In genomic region chr16:51149721-51150158, GRCh38 we compare ENCODE assay signal across 15 cellular contexts. TPM values are rescaled to one million over a fixed set of nuclear protein-coding genes. Genes with fewer than 3 reads are reported as not detected.
DNase-seq lines count a peak whose midpoint lies in the region; ATAC-seq and TF ChIP-seq lines count a peak whose summit lies in the region.
"Had no signal": no experiment of that assay in that cellular context is flagged by ENCODE, and none has a peak within 500 bp of the region (broad histone marks: within the 10 kb centered on the region; RNA-seq: fewer than 3 reads in every experiment).

No MANE protein-coding gene starts in this region.

- H3K4me2 ChIP-seq in neuronal stem cell (ENCODE audit: insufficient read depth, low read length, poor library complexity, severe bottlenecking), result peak overlapping the region; percentile 45

- peak overlapping the region; percentile 100 for H3K18ac ChIP-seq in neuronal stem cell (ENCODE audit: low read length)

- H3K27ac ChIP-seq in SJSA1, result peak overlapping the region; percentile 89
- H3K27ac ChIP-seq in neuronal stem cell (replicated peaks; ENCODE audit: low read length), result peak overlapping the region; percentile 100

- DNase-seq in EH (ENCODE audit: low read depth) (peak; percentile 24), SJSA1 (ENCODE audit: low read depth in 1 of 2, low spot score in 2 of 2) (peak in 1 of 2 experiments; percentile 52), foreskin fibroblast (no peak), neuronal stem cell (ENCODE audit: low spot score) (no peak), NCI-H146 (lab: John Stamatoyannopoulos, UW) (no peak), SKM-1 treated with dmso at 0.1 percent for 144 hours (lab: John Stamatoyannopoulos, UW; ENCODE audit: unreplicated experiment) (no peak), pons (ENCODE audit: low spot score) (no peak)
- DNase-seq: activated CD4-positive, alpha-beta T cell treated with anti-CD3 and anti-CD28 coated beads for 48 hours; activated naive CD4-positive, alpha-beta T cell treated with Interleukin-2 at 50 U/mL for 16 hours; Calu3; effector memory CD8-positive, alpha-beta T cell; Kasumi-1; left colon had no signal

- peak overlapping the region; percentile 96 for H2BK15ac ChIP-seq in neuronal stem cell (ENCODE audit: low read length)

- peak overlapping the region; percentile 89 for H3K4ac ChIP-seq in neuronal stem cell (ENCODE audit: low read length)

- no peaks in the 10 kb centered on the region for H3K79me1 ChIP-seq in neuronal stem cell (ENCODE audit: low read depth, low read length)

- H2BK12ac ChIP-seq in neuronal stem cell (ENCODE audit: low read length), result peak overlapping the region; percentile 58

- H3K36me3 ChIP-seq in SJSA1 (peaks cover 44% of the 10 kb centered on the region), neuronal stem cell (replicated peaks in 1 of 2; ENCODE audit: control insufficient read depth in 2 of 2, insufficient read depth in 2 of 2, low read length in 2 of 2) (no peaks in the 10 kb centered on the region)

- peak overlapping the region; percentile 85 for H3K4me3 ChIP-seq in SJSA1
- H3K4me3 ChIP-seq in foreskin fibroblast (ENCODE audit: low read depth in 1 of 2, low read length in 2 of 2), result peak overlapping the region; percentile 75 to 92
- H3K4me3 ChIP-seq in neuronal stem cell (ENCODE audit: low read length in 2 of 2), result peak overlapping the region; percentile 90 to 98

- H3K4me1 ChIP-seq in SJSA1 (replicated peaks) (peaks cover 47% of the 10 kb centered on the region), neuronal stem cell (ENCODE audit: control insufficient read depth in 2 of 2, insufficient read depth in 1 of 2, low read depth in 1 of 2, low read length in 2 of 2) (peaks cover 5 to 36% of the 10 kb centered on the region in 2 donors)

- H4K8ac ChIP-seq in neuronal stem cell (ENCODE audit: low read depth, low read length), result no peak overlapping the region

- peak overlapping the region; percentile 99 for H2AK5ac ChIP-seq in neuronal stem cell (ENCODE audit: low read depth, low read length)

- no peak overlapping the region for H4K91ac ChIP-seq in neuronal stem cell (ENCODE audit: low read depth, low read length, poor library complexity)

- no CpG with 5 or more reads among the region's 35 CpGs for WGBS in neuronal stem cell (ENCODE audit: extremely low coverage in 2 of 2, insufficient read length in 2 of 2, insufficient replicate concordance in 1 of 2), 2 donors

- peak overlapping the region; percentile 100 for H3K14ac ChIP-seq in neuronal stem cell (ENCODE audit: low read length)

- no peak overlapping the region for H3K23ac ChIP-seq in neuronal stem cell (ENCODE audit: low read depth, low read length, poor library complexity)

- H2BK120ac ChIP-seq in neuronal stem cell (ENCODE audit: low read depth, low read length), result peak overlapping the region; percentile 100

- H3K9me3 ChIP-seq in SJSA1 (replicated peaks) (no peaks in the 10 kb centered on the region), neuronal stem cell (replicated peaks in 1 of 2; ENCODE audit: control insufficient read depth in 2 of 2, insufficient read depth in 1 of 2, low read depth in 1 of 2, low read length in 2 of 2) (peaks cover 0 to 5% of the 10 kb centered on the region in 2 donors)

- ATAC-seq in HG03175 (IDR thresholded peaks at IDR 0.05; ENCODE audit: unreplicated experiment), result no peak
- ATAC-seq: effector memory CD8-positive, alpha-beta T cell; left colon had no signal

- TF ChIP-seq CTCF in foreskin fibroblast (IDR thresholded peaks at IDR 0.05; ENCODE audit: low read depth, low read length), result no peak

- peak overlapping the region; percentile 64 for H2AFZ ChIP-seq in neuronal stem cell (ENCODE audit: low read length)

- H3K27me3 ChIP-seq in SJSA1 (replicated peaks) (no peaks in the 10 kb centered on the region), neuronal stem cell (ENCODE audit: control insufficient read depth in 3 of 3, insufficient read depth in 3 of 3, low read depth in 1 of 3, low read length in 3 of 3) (no peaks in the 10 kb centered on the region)

- H2BK5ac ChIP-seq in neuronal stem cell (ENCODE audit: low read length), result peak overlapping the region; percentile 100

- peak overlapping the region; percentile 100 for H3K9ac ChIP-seq in neuronal stem cell (ENCODE audit: low read depth, low read length, poor library complexity)

RNA-seq across cellular contexts. Expression of gene SALL1, which starts 1.3 kb away (rescaled TPM):
- total RNA-seq in SJSA1 (2014; rRNA removed; shearing (Covaris generic)), result 7.1 and 13.3 TPM in 2 replicates
- polyA plus RNA-seq in neuronal stem cell (2013, experiment 1 of 2), result 81.5 TPM
- 85.5 TPM for polyA plus RNA-seq in neuronal stem cell (2013, experiment 2 of 2)
- total RNA-seq: Calu3, pulmonary artery endothelial cell had no signal
